ENCODE assay signal across 8 cellular contexts in the genomic region with DNA sequence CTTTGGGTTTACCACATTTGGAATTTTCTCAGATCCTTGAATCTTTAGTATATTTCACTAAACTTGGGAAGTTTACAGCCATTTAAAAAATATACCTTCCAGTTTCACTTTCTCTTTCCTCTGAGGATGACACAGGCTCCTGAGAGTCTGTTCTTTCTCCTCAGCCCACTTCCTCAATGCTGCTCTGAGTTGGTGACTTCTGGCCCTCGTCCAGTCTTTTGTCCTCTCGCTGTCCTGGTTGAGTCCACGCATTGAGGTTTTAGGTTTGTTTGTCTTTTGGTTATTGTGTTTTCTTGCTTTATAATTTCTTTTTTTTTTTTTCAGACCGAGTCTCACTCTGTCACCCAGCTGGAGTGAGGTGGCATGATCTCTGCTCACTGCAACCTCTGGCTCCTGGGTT. TPM values are rescaled to one million over a fixed set of nuclear protein-coding genes. Genes with fewer than 3 reads are reported as not detected.
DNase-seq lines count a peak whose midpoint lies in the region; ATAC-seq, FAIRE-seq and TF ChIP-seq lines count a peak whose summit lies in the region.

No MANE protein-coding gene starts in this region.

- H3K27me3 Mint-ChIP-seq in endothelial cell (ENCODE audit: unreplicated experiment): no peaks in the 10 kb centered on the region

- DNase-seq in GM12865 (ENCODE audit: low read depth) (peak; percentile 70), HT1080 (ENCODE audit: low read depth) (peak; percentile 73), kidney (no peak), transverse colon (peak; percentile 57), activated gamma-delta T cell treated with Interleukin-2 at 50 U/mL for 16 hours (no peak), endothelial cell (ENCODE audit: low spot score) (no peak)
- peak; percentile 29 to 34 for DNase-seq in activated T-cell treated with anti-CD3 and anti-CD28 coated beads, Interleukin-2, amount 50 U/mL, for 48 hours

- FAIRE-seq in kidney (lab: Jason Lieb, UNC): peak; percentile 13

- no peaks in the 10 kb centered on the region for H3K9me3 Mint-ChIP-seq in endothelial cell (ENCODE audit: unreplicated experiment)

- H3K4me3 Mint-ChIP-seq in endothelial cell (ENCODE audit: unreplicated experiment): no peak overlapping the region

- intact Hi-C loops in kidney (cut with DNase I) (loop anchor here (10.0 kb wide), 1 partner anchor 64 kb away; no protein-coding TSS in a partner anchor), transverse colon (cut with DNase I; ENCODE audit: low total_unique reads) (loop anchor here (5.0 kb wide), 1 partner anchor 212 kb away; no protein-coding TSS in a partner anchor)

- TF ChIP-seq POLR2A in transverse colon (IDR thresholded peaks at IDR 0.05): no peak

- WGBS in transverse colon (ENCODE audit: low coverage in 1 of 2), 2 donors: 20 to 21% methylated on average over 3 to 4 of the region's 4 CpGs

- in situ Hi-C loops in transverse colon (cut with MboI; ENCODE audit: low pct_ligation_motif_present in 1 of 4, low pct_unique_long_range_greater_than_20kb in 1 of 4, low sequenced_read_pairs in 3 of 4): loop anchor here in 1 of 4 donors (25.0 kb wide), 1 partner anchor 222 kb away; no protein-coding TSS in a partner anchor

- H3K9me3 ChIP-seq in kidney (ENCODE audit: control insufficient read depth in 1 of 2, low read length in 2 of 2): no peaks in the 10 kb centered on the region
- no peaks in the 10 kb centered on the region for H3K9me3 ChIP-seq in transverse colon

- H3K4me3 ChIP-seq in GM12865 (ENCODE audit: low read depth, low read length): peak overlapping the region; percentile 29
- no peak overlapping the region for H3K4me3 ChIP-seq in kidney (ENCODE audit: low read length in 2 of 2)
- H3K4me3 ChIP-seq in transverse colon: peak overlapping the region in 1 of 4 donors; percentile 19

- TF ChIP-seq CTCF in GM12865 (IDR thresholded peaks at IDR 0.05; ENCODE audit: insufficient read depth, low read depth, low read length, missing control alignments) (no peak), kidney (IDR thresholded peaks at IDR 0.05; ENCODE audit: borderline replicate concordance, extremely low read depth, insufficient read depth) (no peak), transverse colon (IDR thresholded peaks at IDR 0.05) (no peak), endothelial cell (IDR thresholded peaks at IDR 0.05; ENCODE audit: unreplicated experiment) (no peak)

- H3K4me1 Mint-ChIP-seq in endothelial cell (ENCODE audit: unreplicated experiment): peaks cover 7% of the 10 kb centered on the region

- ATAC-seq in GM21390 (IDR thresholded peaks at IDR 0.05; ENCODE audit: unreplicated experiment): peak; percentile 86

- no peaks in the 10 kb centered on the region for H3K36me3 Mint-ChIP-seq in endothelial cell (ENCODE audit: low read depth, unreplicated experiment)

- H3K27me3 ChIP-seq in transverse colon: no peaks in the 10 kb centered on the region

- H3K9ac ChIP-seq in kidney (ENCODE audit: low read length in 2 of 2): no peak overlapping the region

- no peak overlapping the region for H3K27ac Mint-ChIP-seq in endothelial cell (ENCODE audit: unreplicated experiment)

- peak overlapping the region in 1 of 2 donors; percentile 80 for H3K27ac ChIP-seq in kidney (ENCODE audit: low read depth in 2 of 2, low read length in 2 of 2)
- peak overlapping the region; percentile 39 to 68 (median 49) for H3K27ac ChIP-seq in transverse colon

- no peaks in the 10 kb centered on the region for H3K36me3 ChIP-seq in kidney (ENCODE audit: control insufficient read depth in 1 of 2, insufficient read depth in 2 of 2, low read length in 2 of 2)
- H3K36me3 ChIP-seq in transverse colon: no peaks in the 10 kb centered on the region

- TF ChIP-seq EP300 in transverse colon (IDR thresholded peaks at IDR 0.05; ENCODE audit: low read depth): no peak

- peaks cover 5% of the 10 kb centered on the region in 2 donors for H3K4me1 ChIP-seq in kidney (ENCODE audit: control insufficient read depth in 1 of 2, insufficient read depth in 1 of 2, low read depth in 1 of 2, low read length in 2 of 2)
- H3K4me1 ChIP-seq in transverse colon: peaks cover 0 to 34% (median 5%) of the 10 kb centered on the region in 4 donors

RNA-seq across cellular contexts. Expression of gene GALR1, which starts 40.7 kb away (rescaled TPM):
- not detected in 2 replicates for total RNA-seq in HT1080 (2014; rRNA removed; shearing (Covaris generic))
- not detected in 2 replicates for polyA plus RNA-seq in HT1080 (2015; cell fraction: cytosol; rRNA removed)
- not detected in 2 replicates for polyA plus RNA-seq in HT1080 (2015; cell fraction: nucleus; rRNA removed)
- 0.06 TPM for total RNA-seq in kidney
- not detected for polyA plus RNA-seq in kidney (ENCODE audit: insufficient read depth, low read depth, low replicate concordance)
- total RNA-seq in transverse colon: 1 to 10 TPM in 1 of 4 donors, under 1 TPM in 3; under 0.01 to 1.9 (median 0.07) TPM
- total RNA-seq in endothelial cell (ENCODE audit: unreplicated experiment): not detected

Comparison
In these comparisons a context has a peak if more than half of its experiments do, and no peak if none do; other contexts are left out.
1. DNase-seq: peak in GM12865 (single experiment), HT1080 (single experiment), activated T-cell treated with anti-CD3 and anti-CD28 coated beads, Interleukin-2, amount 50 U/mL, for 48 hours (2 of 2) and transverse colon (single experiment); none in kidney (single experiment), activated gamma-delta T cell treated with Interleukin-2 at 50 U/mL for 16 hours (single experiment) and endothelial cell (single experiment).